ENCODE assay signal across 16 cellular contexts in the genomic region with DNA sequence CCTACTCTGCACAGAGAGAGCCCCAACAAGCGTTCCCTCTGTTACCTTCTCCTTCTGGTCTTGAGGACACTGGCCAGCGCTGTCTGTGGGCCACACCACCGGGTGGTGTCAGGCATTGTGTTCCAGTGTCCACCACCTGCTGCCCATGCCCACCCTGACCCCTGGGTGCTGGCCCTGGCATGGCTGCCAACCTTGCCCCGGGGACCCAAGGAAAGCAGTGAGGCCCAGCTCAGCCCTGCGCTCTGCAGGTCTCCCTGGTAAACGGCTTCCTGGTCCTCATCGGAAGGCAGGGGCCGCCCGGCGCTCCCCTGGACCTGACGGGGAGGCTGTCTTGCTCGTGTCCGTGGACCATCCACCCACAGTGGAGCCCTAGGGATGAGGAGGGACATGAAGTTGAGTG. TPM values are rescaled to one million over a fixed set of nuclear protein-coding genes. Genes with fewer than 3 reads are reported as not detected.
DNase-seq lines count a peak whose midpoint lies in the region; ATAC-seq and TF ChIP-seq lines count a peak whose summit lies in the region.
"Had no signal": no experiment of that assay in that cellular context is flagged by ENCODE, and none has a peak within 500 bp of the region (broad histone marks: within the 10 kb centered on the region; RNA-seq: fewer than 3 reads in every experiment).

No MANE protein-coding gene starts in this region.

- H3K9ac ChIP-seq in neuronal stem cell (ENCODE audit: low read depth, low read length, poor library complexity) = peak overlapping the region; percentile 38
- H3K9ac ChIP-seq: BLaER1 had no signal

- no peak overlapping the region for H4K91ac ChIP-seq in neuronal stem cell (ENCODE audit: low read depth, low read length, poor library complexity)

- DNase-seq in Right ventricle myocardium superior (peak; percentile 20), right atrium auricular region (ENCODE audit: low spot score) (no peak), SJCRH30 (no peak), neuronal stem cell (ENCODE audit: low spot score) (no peak), NCI-H2171 (lab: John Stamatoyannopoulos, UW) (no peak), NCI-H1436 (lab: John Stamatoyannopoulos, UW) (no peak)
- no peak for DNase-seq in stimulated activated CD4-positive, alpha-beta T cell treated with anti-CD3 and anti-CD28 coated beads, Interleukin-4, amount 100 ng/mL, for 4 hours
- DNase-seq: 8988T; AML-193; CD4-positive, CD25-positive, alpha-beta regulatory T cell; DMS53; GF-D8; IMR-90 had no signal

- intact Hi-C loops in Right ventricle myocardium superior (cut with DNase I) = no loop called here

- H3K79me1 ChIP-seq in neuronal stem cell (ENCODE audit: low read depth, low read length) = no peaks in the 10 kb centered on the region

- peak overlapping the region; percentile 20 for H2AK5ac ChIP-seq in neuronal stem cell (ENCODE audit: low read depth, low read length)

- peak overlapping the region; percentile 10 for H3K4ac ChIP-seq in neuronal stem cell (ENCODE audit: low read length)

- no peak overlapping the region for H3K4me2 ChIP-seq in neuronal stem cell (ENCODE audit: insufficient read depth, low read length, poor library complexity, severe bottlenecking)

- H3K4me1 ChIP-seq in right atrium auricular region = no peaks in the 10 kb centered on the region
- H3K4me1 ChIP-seq in SJCRH30 = peaks cover 15% of the 10 kb centered on the region; the same call in 1 of the 2 replicates
- H3K4me1 ChIP-seq in neuronal stem cell (ENCODE audit: control insufficient read depth in 2 of 2, insufficient read depth in 1 of 2, low read depth in 1 of 2, low read length in 2 of 2) = peaks cover 0 to 3% of the 10 kb centered on the region in 2 donors

- no peak for ATAC-seq in Right ventricle myocardium superior (ENCODE audit: poor library complexity)
- ATAC-seq: HCT116 had no signal

- peak overlapping the region; percentile 96 for H3K18ac ChIP-seq in neuronal stem cell (ENCODE audit: low read length)

- no peak overlapping the region for H3K4me3 ChIP-seq in right atrium auricular region
- no peak overlapping the region for H3K4me3 ChIP-seq in SJCRH30
- peak overlapping the region in 1 of 2 donors; percentile 42 for H3K4me3 ChIP-seq in neuronal stem cell (ENCODE audit: low read length in 2 of 2)
- H3K4me3 ChIP-seq: BLaER1 had no signal

- TF ChIP-seq CTCF in right atrium auricular region (IDR thresholded peaks at IDR 0.05) = no peak

- H3K36me3 ChIP-seq in right atrium auricular region = no peaks in the 10 kb centered on the region
- H3K36me3 ChIP-seq in SJCRH30 = no peaks in the 10 kb centered on the region
- H3K36me3 ChIP-seq in neuronal stem cell (replicated peaks in 1 of 2; ENCODE audit: control insufficient read depth in 2 of 2, insufficient read depth in 2 of 2, low read length in 2 of 2) = no peaks in the 10 kb centered on the region
- H3K36me3 ChIP-seq: BLaER1 had no signal

- no peak overlapping the region for H4K8ac ChIP-seq in neuronal stem cell (ENCODE audit: low read depth, low read length)

- H2AFZ ChIP-seq in neuronal stem cell (ENCODE audit: low read length) = no peak overlapping the region

- peak overlapping the region; percentile 84 for H2BK5ac ChIP-seq in neuronal stem cell (ENCODE audit: low read length)

- no peak overlapping the region for H3K23ac ChIP-seq in neuronal stem cell (ENCODE audit: low read depth, low read length, poor library complexity)

- H3K14ac ChIP-seq in neuronal stem cell (ENCODE audit: low read length) = no peak overlapping the region

- peaks cover 0 to 17% of the 10 kb centered on the region in 2 donors for H3K9me3 ChIP-seq in right atrium auricular region
- H3K9me3 ChIP-seq in SJCRH30 (replicated peaks) = peaks cover 8% of the 10 kb centered on the region
- H3K9me3 ChIP-seq in neuronal stem cell (replicated peaks in 1 of 2; ENCODE audit: control insufficient read depth in 2 of 2, insufficient read depth in 1 of 2, low read depth in 1 of 2, low read length in 2 of 2) = peaks cover 18 to 19% of the 10 kb centered on the region in 2 donors

- H2BK12ac ChIP-seq in neuronal stem cell (ENCODE audit: low read length) = peak overlapping the region; percentile 96

- peak overlapping the region; percentile 86 for H2BK15ac ChIP-seq in neuronal stem cell (ENCODE audit: low read length)

- H2BK120ac ChIP-seq in neuronal stem cell (ENCODE audit: low read depth, low read length) = peak overlapping the region; percentile 88

- no CpG with 5 or more reads among the region's 13 CpGs for WGBS in neuronal stem cell (ENCODE audit: extremely low coverage in 2 of 2, insufficient read length in 2 of 2, insufficient replicate concordance in 1 of 2), 2 donors

- H3K27me3 ChIP-seq in right atrium auricular region (no peaks in the 10 kb centered on the region), SJCRH30 (no peaks in the 10 kb centered on the region), neuronal stem cell (ENCODE audit: control insufficient read depth in 3 of 3, insufficient read depth in 3 of 3, low read depth in 1 of 3, low read length in 3 of 3) (peaks cover 0 to 3% (median 0%) of the 10 kb centered on the region in 3 experiments)
- H3K27me3 ChIP-seq: BLaER1 had no signal

- H3K27ac ChIP-seq in right atrium auricular region (no peak overlapping the region), SJCRH30 (peak overlapping the region; percentile 66), neuronal stem cell (replicated peaks; ENCODE audit: low read length) (no peak overlapping the region)
- H3K27ac ChIP-seq: BLaER1, HL-60 had no signal

RNA-seq across cellular contexts. Expression of a gene that starts 21.8 kb away (rescaled TPM):
- total RNA-seq in Right ventricle myocardium superior (24.7 TPM), right atrium auricular region (1 to 10 TPM; 6.5 to 9.5 TPM)
- total RNA-seq in SJCRH30 (2014; rRNA removed; shearing (Covaris generic)) = 241 and 419 TPM in 2 replicates
- polyA plus RNA-seq in neuronal stem cell (2013, experiment 1 of 2) = 61.0 TPM
- 58.1 TPM for polyA plus RNA-seq in neuronal stem cell (2013, experiment 2 of 2)
- polyA plus RNA-seq: CD4-positive, CD25-positive, alpha-beta regulatory T cell had no signal
